1 cellular context compared by ENCODE assay signal in the genomic region with DNA sequence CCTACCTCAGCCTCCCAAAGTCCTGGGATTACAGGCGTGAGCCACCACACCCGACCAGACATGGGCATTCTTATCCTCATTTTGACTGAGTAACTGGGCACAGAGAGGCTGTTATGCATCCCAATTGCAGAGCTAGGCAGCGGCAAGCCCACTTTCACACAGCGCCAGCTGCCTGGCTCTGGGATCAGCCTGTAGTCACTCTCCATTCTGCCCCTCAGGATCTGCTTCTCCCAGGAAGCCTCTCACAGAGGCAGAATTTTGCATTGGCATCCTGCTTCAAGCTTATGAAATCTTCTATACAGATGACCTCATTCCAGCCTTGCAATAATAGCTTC.
TF ChIP-seq lines count a peak whose summit lies in the region.

No MANE protein-coding gene starts in this region.

TF ChIP-seq in HCT116, 20 proteins besides CTCF, POLR2A, EP300 and RAD21 (continued from another document):
- TF ChIP-seq ZBTB33 (IDR thresholded peaks at IDR 0.05; ENCODE audit: extremely low read depth, insufficient replicate concordance, low read length) (no peak), FOSL1 (IDR thresholded peaks at IDR 0.05; ENCODE audit: low read depth) (no peak)
